Comparison of ENCODE assay signal across 8 cellular contexts in the genomic region with DNA sequence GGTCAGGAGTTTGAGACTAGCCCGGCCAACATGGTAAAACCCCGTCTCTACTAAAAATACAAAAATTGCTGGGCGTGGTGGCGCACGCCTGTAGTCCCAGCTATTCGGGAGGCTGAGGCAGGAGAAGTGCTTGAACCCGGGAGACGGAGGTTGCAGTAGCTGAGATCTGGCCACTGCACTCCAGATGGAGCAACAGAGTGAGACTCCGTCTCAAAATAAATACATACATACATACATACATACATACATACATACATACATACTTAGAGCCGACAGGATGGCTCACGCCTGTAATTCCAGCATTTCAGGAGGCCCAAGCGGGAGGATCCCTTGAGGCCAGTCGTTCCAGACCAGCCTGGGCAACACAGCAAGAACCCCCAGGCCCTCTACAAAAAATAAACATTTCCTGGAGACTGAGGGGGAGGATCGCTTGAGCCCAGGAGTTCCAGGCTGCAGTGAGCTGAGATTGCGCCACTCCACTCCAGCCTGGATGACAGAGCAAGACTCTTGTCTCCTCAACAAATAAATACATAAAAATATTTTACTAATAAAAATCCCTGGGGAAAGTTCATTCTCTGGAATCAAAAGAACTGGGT. TPM values are rescaled to one million over a fixed set of nuclear protein-coding genes. Genes with fewer than 3 reads are reported as not detected.
DNase-seq lines count a peak whose midpoint lies in the region; ATAC-seq, FAIRE-seq and TF ChIP-seq lines count a peak whose summit lies in the region.

No MANE protein-coding gene starts in this region.

- H3K4me2 ChIP-seq in PC-9 (peak overlapping the region; percentile 78), endothelial cell of umbilical vein (ENCODE audit: insufficient read depth, low read length) (peak overlapping the region; percentile 71)

- FAIRE-seq in endothelial cell of umbilical vein (lab: Jason Lieb, UNC): no peak

- H3K4me3 Mint-ChIP-seq in Caco-2 (ENCODE audit: unreplicated experiment): peak overlapping the region; percentile 91

- H3K9me3 ChIP-seq in Caco-2 (no peaks in the 10 kb centered on the region), PC-9 (ENCODE audit: insufficient read depth, low read depth) (no peaks in the 10 kb centered on the region), endothelial cell of umbilical vein (replicated peaks; ENCODE audit: control insufficient read depth, insufficient read depth, low read length) (no peaks in the 10 kb centered on the region), neutrophil (no peaks in the 10 kb centered on the region)

- H3K27ac ChIP-seq in PC-9: peak overlapping the region; percentile 97
- no peak overlapping the region for H3K27ac ChIP-seq in endothelial cell of umbilical vein (ENCODE audit: insufficient read depth, low read depth, low read length)
- H3K27ac ChIP-seq in neutrophil: peak overlapping the region; percentile 72

- TSS peak; percentile 98 for BruUV-seq in Caco-2 (replicated peaks; lab: Mats Ljungman, UMichigan)
- TSS peak; percentile 94 for BruUV-seq in PC-9 (replicated peaks; lab: Mats Ljungman, UMichigan)
- no TSS peak for BruUV-seq in endothelial cell of umbilical vein (replicated peaks; lab: Mats Ljungman, UMichigan)

- H3F3A ChIP-seq in PC-9 (ENCODE audit: insufficient read depth, low read depth): peaks cover 49% of the 10 kb centered on the region

- TF ChIP-seq CTCF in Caco-2 (IDR thresholded peaks at IDR 0.05; ENCODE audit: insufficient read depth in 1 of 2, low read depth in 1 of 2, low read length in 1 of 2, severe bottlenecking in 1 of 2, unreplicated experiment in 1 of 2) (no peak), PC-9 (conservative IDR thresholded peaks at IDR 0.05) (no peak; the same call in 1 of the 2 replicates), endothelial cell of umbilical vein (IDR thresholded peaks at IDR 0.05; ENCODE audit: extremely low read depth in 1 of 2, insufficient read depth in 1 of 2, low read depth in 1 of 2, low read length in 2 of 2) (no peak), neutrophil (IDR thresholded peaks at IDR 0.05) (no peak)

- TF ChIP-seq POLR2A in endothelial cell of umbilical vein (IDR thresholded peaks at IDR 0.05; ENCODE audit: low read depth, low read length): no peak

- H3K79me2 ChIP-seq in PC-9 (ENCODE audit: low read depth) (peaks cover 40% of the 10 kb centered on the region), endothelial cell of umbilical vein (ENCODE audit: control insufficient read depth, insufficient read depth, low read length) (peaks cover 25% of the 10 kb centered on the region)

- H3K9me2 ChIP-seq in PC-9 (ENCODE audit: insufficient read depth): no peaks in the 10 kb centered on the region

- DNase-seq in Caco-2: peak; percentile 77 to 80
- peak; percentile 29 to 81 for DNase-seq in PC-9
- DNase-seq in endothelial cell of umbilical vein (ENCODE audit: low read depth, low spot score): no peak
- DNase-seq in NCI-H1092 treated with DMSO at 0.1 percent for 48 hours (lab: John Stamatoyannopoulos, UW): no peak
- DNase-seq in DMS114 treated with DMSO at 0.1 percent for 48 hours (lab: John Stamatoyannopoulos, UW; ENCODE audit: unreplicated experiment): no peak
- DNase-seq in ureter (ENCODE audit: low spot score): no peak

- H3K36me3 Mint-ChIP-seq in Caco-2 (ENCODE audit: insufficient read depth, unreplicated experiment): peaks cover 68% of the 10 kb centered on the region

- no peaks in the 10 kb centered on the region; the same call in 1 of the 2 replicates for H4K20me1 ChIP-seq in PC-9 (ENCODE audit: insufficient read depth)
- no peaks in the 10 kb centered on the region for H4K20me1 ChIP-seq in endothelial cell of umbilical vein (replicated peaks; ENCODE audit: control insufficient read depth, extremely low read depth, insufficient read depth, low read length)

- no peaks in the 10 kb centered on the region for H3K9me1 ChIP-seq in endothelial cell of umbilical vein (replicated peaks; ENCODE audit: control insufficient read depth, extremely low read depth, insufficient read depth, low read length)

- H3K9ac ChIP-seq in endothelial cell of umbilical vein (replicated peaks; ENCODE audit: extremely low read depth, insufficient read depth, low read length): no peak overlapping the region

- CTCF ChIA-PET in Caco-2 (lab: Charles Lee) (no interaction called here), PC-9 (lab: Charles Lee) (no interaction called here), endothelial cell of umbilical vein (lab: Charles Lee) (interaction anchor here (0.7 kb wide), 1 partner anchor 329 kb away, joined by 3 read pairs; no protein-coding TSS in a partner anchor)

- H3K4me3 ChIP-seq in Caco-2 (ENCODE audit: low read depth, low read length) (peak overlapping the region; percentile 78), PC-9 (peak overlapping the region; percentile 90), endothelial cell of umbilical vein (replicated peaks in 1 of 3; ENCODE audit: insufficient read depth in 1 of 3, low read depth in 1 of 3, low read length in 3 of 3) (peak overlapping the region in 1 of 3 experiments; percentile 57), neutrophil (ENCODE audit: low read depth in 1 of 2, low read length in 1 of 2) (peak overlapping the region; percentile 87 to 98)

- H3K36me3 ChIP-seq in Caco-2 (ENCODE audit: control insufficient read depth, insufficient read depth, low read length) (no peaks in the 10 kb centered on the region), PC-9 (ENCODE audit: low read depth) (0 out of 2 replicates have a peak, but pooled peaks cover 3% of the 10 kb centered on the region), endothelial cell of umbilical vein (ENCODE audit: control insufficient read depth in 2 of 2, extremely low read depth in 1 of 2, insufficient read depth in 2 of 2, low read length in 2 of 2) (no peaks in the 10 kb centered on the region), neutrophil (no peaks in the 10 kb centered on the region)

- H3K4me1 ChIP-seq in Caco-2: peaks cover 8% of the 10 kb centered on the region
- peaks cover 36% of the 10 kb centered on the region for H3K4me1 ChIP-seq in PC-9 (replicated peaks; ENCODE audit: insufficient read depth)
- peaks cover 20% of the 10 kb centered on the region for H3K4me1 ChIP-seq in endothelial cell of umbilical vein (ENCODE audit: control insufficient read depth, extremely low read depth, insufficient read depth, low read length)
- peaks cover 19 to 25% of the 10 kb centered on the region in 2 experiments for H3K4me1 ChIP-seq in neutrophil (ENCODE audit: control insufficient read depth in 1 of 2, insufficient read depth in 1 of 2, low read depth in 1 of 2, low read length in 1 of 2)

- H3K27me3 ChIP-seq in Caco-2 (replicated peaks; ENCODE audit: control insufficient read depth, insufficient read depth, low read length) (no peaks in the 10 kb centered on the region), PC-9 (ENCODE audit: insufficient read depth, low read depth) (no peaks in the 10 kb centered on the region), endothelial cell of umbilical vein (ENCODE audit: control insufficient read depth in 2 of 2, insufficient read depth in 2 of 2, low read length in 2 of 2) (no peaks in the 10 kb centered on the region), neutrophil (no peaks in the 10 kb centered on the region)

- intact Hi-C loops in Caco-2 (cut with micrococcal nuclease; ENCODE audit: unreplicated experiment): no loop called here
- intact Hi-C loops in PC-9 (cut with micrococcal nuclease; ENCODE audit: unreplicated experiment): no loop called here
- intact Hi-C loops in endothelial cell of umbilical vein (cut with micrococcal nuclease): no loop called here

- H3K4me1 Mint-ChIP-seq in Caco-2 (ENCODE audit: low read depth, unreplicated experiment): peaks cover 10% of the 10 kb centered on the region

- no peaks in the 10 kb centered on the region for H3K9me3 Mint-ChIP-seq in Caco-2 (ENCODE audit: unreplicated experiment)

- H3K27me3 Mint-ChIP-seq in Caco-2 (ENCODE audit: insufficient read depth, unreplicated experiment): no peaks in the 10 kb centered on the region

- POLR2A ChIA-PET in Caco-2 (lab: Charles Lee) (interaction anchor here (0.5 to 0.6 kb wide), 4 partner anchors 12 to 342 kb away, joined by 3 to 5 read pairs (median 4); no protein-coding TSS in a partner anchor), PC-9 (lab: Charles Lee; ENCODE audit: unreplicated experiment) (interaction anchor here (0.7 kb wide), 1 partner anchor 869 kb away, joined by 5 read pairs; no protein-coding TSS in a partner anchor), endothelial cell of umbilical vein (lab: Charles Lee) (no interaction called here)

- ATAC-seq in HG03135 (IDR thresholded peaks at IDR 0.05; ENCODE audit: unreplicated experiment): no peak

- dilution Hi-C loops in endothelial cell of umbilical vein (cut with MboI; ENCODE audit: extremely low pct_ligation_motif_present, low sequenced_read_pairs): no loop called here

- peak overlapping the region; percentile 81 for H2AFZ ChIP-seq in PC-9
- H2AFZ ChIP-seq in endothelial cell of umbilical vein (ENCODE audit: low read depth, low read length): no peak overlapping the region

- peak overlapping the region; percentile 99 for H3K27ac Mint-ChIP-seq in Caco-2 (ENCODE audit: unreplicated experiment)

TF ChIP-seq in endothelial cell of umbilical vein, 7 proteins besides CTCF, POLR2A, EP300 and RAD21 (continues in another document):
- TF ChIP-seq JUN (IDR thresholded peaks at IDR 0.05; ENCODE audit: borderline replicate concordance, insufficient read depth, insufficient read length, low read depth) (no peak), POLR2AphosphoS5 (IDR thresholded peaks at IDR 0.05; ENCODE audit: insufficient read depth, low read depth, low read length) (no peak)

RNA-seq across cellular contexts. Expression of a gene that starts 0.9 kb away (rescaled TPM):
- total RNA-seq in Caco-2 (2022) (22.1 and 24.6 TPM in 2 replicates), PC-9 (2021) (29.1 and 39.0 TPM in 2 replicates), endothelial cell of umbilical vein (16.8 and 21.4 TPM in 2 replicates), ureter (12.5 TPM)
- polyA plus RNA-seq in endothelial cell of umbilical vein: 9.3 and 12.3 TPM in 2 replicates
- polyA plus RNA-seq in endothelial cell of umbilical vein (2011; cell fraction: cytosol; rRNA removed): 5.0 and 6.3 TPM in 2 replicates
- polyA plus RNA-seq in endothelial cell of umbilical vein (2011; cell fraction: nucleus; rRNA removed): 7.2 and 7.8 TPM in 2 replicates
- 6.0 and 6.4 TPM in 2 replicates for polyA plus RNA-seq in endothelial cell of umbilical vein (2012)
- polyA minus RNA-seq in endothelial cell of umbilical vein: 12.9 and 13.4 TPM in 2 replicates
- 11.5 TPM for polyA minus RNA-seq in endothelial cell of umbilical vein (2011; cell fraction: cytosol; rRNA and poly(A)+ RNA removed)
- polyA minus RNA-seq in endothelial cell of umbilical vein (2011; cell fraction: nucleus; rRNA and poly(A)+ RNA removed): 7.4 and 12.3 TPM in 2 replicates

RNA-seq across cellular contexts. Expression of a gene that starts 15.9 kb away (rescaled TPM):
- total RNA-seq in Caco-2 (2022): 3,565 and 4,201 TPM in 2 replicates
- total RNA-seq in PC-9 (2021): 5,595 and 6,962 TPM in 2 replicates
- total RNA-seq in endothelial cell of umbilical vein: 7,266 and 7,283 TPM in 2 replicates
- 4,441 and 4,733 TPM in 2 replicates for polyA plus RNA-seq in endothelial cell of umbilical vein
- polyA plus RNA-seq in endothelial cell of umbilical vein (2011; cell fraction: cytosol; rRNA removed): 6,749 and 6,812 TPM in 2 replicates
- 2,400 and 3,219 TPM in 2 replicates for polyA plus RNA-seq in endothelial cell of umbilical vein (2011; cell fraction: nucleus; rRNA removed)
- 4,941 and 6,018 TPM in 2 replicates for polyA plus RNA-seq in endothelial cell of umbilical vein (2012)
- 2,868 and 4,067 TPM in 2 replicates for polyA minus RNA-seq in endothelial cell of umbilical vein
- polyA minus RNA-seq in endothelial cell of umbilical vein (2011; cell fraction: cytosol; rRNA and poly(A)+ RNA removed): 1,321 TPM
- polyA minus RNA-seq in endothelial cell of umbilical vein (2011; cell fraction: nucleus; rRNA and poly(A)+ RNA removed): 805 and 1,158 TPM in 2 replicates
- total RNA-seq in ureter: 5,244 TPM

Comparison
In these comparisons a context has a peak if more than half of its experiments do, and no peak if none do; other contexts are left out.
1. DNase-seq: peak in Caco-2 (2 of 2) and PC-9 (2 of 2); none in endothelial cell of umbilical vein (single experiment), NCI-H1092 treated with DMSO at 0.1 percent for 48 hours (single experiment), DMS114 treated with DMSO at 0.1 percent for 48 hours (single experiment) and ureter (single experiment).